22 cellular contexts compared by ENCODE assay signal in genomic region chr7:43289826-43290225, GRCh38.
"Had no signal": no experiment of that assay in that cellular context is flagged by ENCODE, and none has a peak within 500 bp of the region (broad histone marks: within the 10 kb centered on the region; RNA-seq: fewer than 3 reads in every experiment).

No MANE protein-coding gene starts in this region.

- H3K27me3 ChIP-seq: dorsolateral prefrontal cortex, esophagus muscularis mucosa, gastroesophageal sphincter, heart left ventricle, hepatocyte, left lung, pancreas, right lobe of liver, transverse colon, upper lobe of right lung, uterus had no signal

- H3K27ac ChIP-seq: dorsolateral prefrontal cortex, esophagus muscularis mucosa, foreskin keratinocyte, gastroesophageal sphincter, heart left ventricle, hepatocyte, left lung, neutrophil, pancreas, right lobe of liver, transverse colon, upper lobe of right lung, uterus had no signal

- H3K36me3 ChIP-seq: esophagus muscularis mucosa, gastroesophageal sphincter, heart left ventricle, left lung, neutrophil, pancreas, right lobe of liver, transverse colon, upper lobe of right lung, uterus had no signal

- H3K4me1 ChIP-seq: foreskin keratinocyte, left lung, pancreas, right lobe of liver, transverse colon, upper lobe of right lung, uterus had no signal

- DNase-seq: dorsolateral prefrontal cortex; effector CD8-positive, alpha-beta T cell; foreskin keratinocyte; heart left ventricle; left cardiac atrium; left lung; mesenchymal stem cell; naive thymus-derived CD8-positive, alpha-beta T cell; nephron progenitor cell; pancreas; right lobe of liver; small intestine; stimulated activated CD4-positive, alpha-beta T cell treated with anti-CD3 and anti-CD28 coated beads, Interleukin-15, amount 100 ng/mL, for 24 hours; stimulated activated CD4-positive, alpha-beta T cell treated with anti-CD3 and anti-CD28 coated beads, Interleukin-2, amount 100 ng/mL, for 48 hours; stimulated activated naive CD4-positive, alpha-beta T cell treated with Interleukin-2 at 50 U/mL for 16 hours; transverse colon; upper lobe of right lung; uterus had no signal

- ATAC-seq: foreskin keratinocyte; gastroesophageal sphincter; heart left ventricle; left cardiac atrium; left lung; naive thymus-derived CD8-positive, alpha-beta T cell; pancreas; right lobe of liver; upper lobe of right lung had no signal

- H3K27ac Mint-ChIP-seq: naive thymus-derived CD8-positive, alpha-beta T cell; nephron progenitor cell had no signal

- H3K79me2 ChIP-seq: hepatocyte had no signal

- H3K4me1 Mint-ChIP-seq: naive thymus-derived CD8-positive, alpha-beta T cell had no signal

- H3K4me2 ChIP-seq: hepatocyte had no signal

- H3K4me3 ChIP-seq: dorsolateral prefrontal cortex, esophagus muscularis mucosa, gastroesophageal sphincter, heart left ventricle, hepatocyte, left lung, pancreas, right lobe of liver, transverse colon, upper lobe of right lung, uterus had no signal

- H3K4me3 Mint-ChIP-seq: naive thymus-derived CD8-positive, alpha-beta T cell; nephron progenitor cell had no signal

- H3K9me3 ChIP-seq: pancreas, right lobe of liver, upper lobe of right lung, uterus had no signal
